In the genomic region with DNA sequence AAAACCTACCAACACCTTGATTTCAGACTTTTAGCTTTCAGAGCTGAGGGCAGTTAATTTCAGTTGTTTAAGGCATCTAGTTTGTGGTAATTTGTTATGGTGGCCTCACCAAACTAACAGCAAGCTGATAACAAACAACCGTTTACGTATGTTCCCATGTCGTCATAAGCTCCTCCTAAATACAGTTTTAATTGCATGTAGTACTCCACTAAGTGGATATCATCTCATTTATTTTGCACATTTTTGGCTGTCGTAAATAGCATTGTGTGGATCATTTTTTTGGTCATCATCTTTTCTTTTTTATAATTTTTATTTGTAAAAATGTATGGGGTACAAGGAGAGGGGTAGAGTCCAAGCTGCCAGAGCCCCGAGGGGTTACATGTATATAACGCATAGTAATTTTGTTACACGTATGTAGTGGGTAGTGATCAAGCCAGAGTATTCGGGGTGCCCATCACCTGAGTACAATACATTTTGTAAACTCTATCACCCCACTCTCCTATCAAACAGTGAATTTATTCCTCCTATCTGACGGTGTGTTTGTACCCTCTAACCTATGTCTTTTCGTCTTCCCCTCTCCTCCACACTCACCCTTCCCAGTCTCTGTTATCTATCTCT, we compare ENCODE assay signal across 40 cellular contexts.
"Had no signal": no experiment of that assay in that cellular context is flagged by ENCODE, and none has a peak within 500 bp of the region (broad histone marks: within the 10 kb centered on the region; RNA-seq: fewer than 3 reads in every experiment).

No MANE protein-coding gene starts in this region.

- H3K4me3 Mint-ChIP-seq: activated naive CD4-positive, alpha-beta T cell treated with anti-CD3 and anti-CD28 coated beads for 36 hours; activated naive CD4-positive, alpha-beta T cell treated with anti-CD3 and anti-CD28 coated beads, Interleukin-2, amount 10 ng/mL, durations not matched to agents 7 days and 5 days; activated naive CD4-positive, alpha-beta T cell treated with anti-CD3 and anti-CD28 coated beads, Interleukin-2, amount 50 U/mL, for 24 hours; activated naive CD8-positive, alpha-beta T cell; activated naive CD8-positive, alpha-beta T cell treated with anti-CD3 and anti-CD28 coated beads for 36 hours; activated naive CD8-positive, alpha-beta T cell treated with anti-CD3 and anti-CD28 coated beads, Interleukin-2, amount 10 ng/mL, durations not matched to agents 7 days and 5 days; activated naive CD8-positive, alpha-beta T cell treated with anti-CD3 and anti-CD28 coated beads, Interleukin-2, amount 50 U/mL, for 24 hours; activated T-cell treated with anti-CD3 and anti-CD28 coated beads, Interleukin-2, amount 50 U/mL, for 24 hours; activated T-cell treated with anti-CD3 and anti-CD28 coated beads, Interleukin-2, amount 50 U/mL, for 4 hours; activated T-cell treated with anti-CD3 and anti-CD28 coated beads, Interleukin-2, amount 50 U/mL, for 72 hours; activated T-helper 1 cell treated with anti-CD3 and anti-CD28 coated beads, Interleukin-12 subunit alpha, Interleukin-12 subunit beta, Interleukin-2, Interleukin-4 antibody, amounts not matched to agents 30 ng/mL and 10 ng/mL and 1 ng/mL, durations not matched to agents 14 hours and 24 hours and 36 hours; activated T-helper 17 cell treated with anti-CD3 and anti-CD28 coated beads, Interleukin-2, amount 50 U/mL, for 72 hours; brain; central memory CD8-positive, alpha-beta T cell had no signal

- H3K36me3 Mint-ChIP-seq: activated naive CD4-positive, alpha-beta T cell treated with anti-CD3 and anti-CD28 coated beads, Interleukin-2, amount 10 ng/mL, durations not matched to agents 7 days and 5 days; activated naive CD4-positive, alpha-beta T cell treated with anti-CD3 and anti-CD28 coated beads, Interleukin-2, amount 50 U/mL, for 24 hours; activated naive CD8-positive, alpha-beta T cell; activated naive CD8-positive, alpha-beta T cell treated with anti-CD3 and anti-CD28 coated beads for 36 hours; activated naive CD8-positive, alpha-beta T cell treated with anti-CD3 and anti-CD28 coated beads, Interleukin-2, amount 10 ng/mL, durations not matched to agents 7 days and 5 days; brain had no signal

- H3K27ac Mint-ChIP-seq: activated naive CD4-positive, alpha-beta T cell treated with anti-CD3 and anti-CD28 coated beads for 36 hours; activated naive CD4-positive, alpha-beta T cell treated with anti-CD3 and anti-CD28 coated beads, Interleukin-2, amount 10 ng/mL, durations not matched to agents 7 days and 5 days; activated naive CD4-positive, alpha-beta T cell treated with anti-CD3 and anti-CD28 coated beads, Interleukin-2, amount 50 U/mL, for 24 hours; activated naive CD4-positive, alpha-beta T cell treated with anti-CD3 and anti-CD28 coated beads, Interleukin-2, amount 50 U/mL, for 72 hours; activated naive CD8-positive, alpha-beta T cell; activated naive CD8-positive, alpha-beta T cell treated with anti-CD3 and anti-CD28 coated beads for 36 hours; activated naive CD8-positive, alpha-beta T cell treated with anti-CD3 and anti-CD28 coated beads, Interleukin-2, amount 10 ng/mL, durations not matched to agents 7 days and 5 days; activated naive CD8-positive, alpha-beta T cell treated with anti-CD3 and anti-CD28 coated beads, Interleukin-2, amount 50 U/mL, for 24 hours; activated T-cell treated with anti-CD3 and anti-CD28 coated beads, Interleukin-2, amount 50 U/mL, for 24 hours; activated T-cell treated with anti-CD3 and anti-CD28 coated beads, Interleukin-2, amount 50 U/mL, for 72 hours; activated T-helper 1 cell treated with anti-CD3 and anti-CD28 coated beads, Interleukin-12 subunit alpha, Interleukin-12 subunit beta, Interleukin-2, Interleukin-4 antibody, amounts not matched to agents 30 ng/mL and 10 ng/mL and 1 ng/mL, durations not matched to agents 14 hours and 24 hours and 36 hours; activated T-helper 17 cell treated with anti-CD3 and anti-CD28 coated beads, Interleukin-2, amount 50 U/mL, for 72 hours; activated T-helper 2 cell treated with anti-CD3 and anti-CD28 coated beads, Interferon-gamma antibody, Interleukin-2, Interleukin-4, amounts not matched to agents 10 μg/mL and 5 μg/mL and 100 μg/mL, durations not matched to agents 14 hours and 24 hours and 36 hours; brain had no signal

- H3K9me3 Mint-ChIP-seq: activated naive CD4-positive, alpha-beta T cell treated with anti-CD3 and anti-CD28 coated beads, Interleukin-2, amount 10 ng/mL, durations not matched to agents 7 days and 5 days; activated T-cell treated with anti-CD3 and anti-CD28 coated beads, Interleukin-2, amount 50 U/mL, for 24 hours; activated T-helper 1 cell treated with anti-CD3 and anti-CD28 coated beads, Interleukin-12 subunit alpha, Interleukin-12 subunit beta, Interleukin-2, Interleukin-4 antibody, amounts not matched to agents 30 ng/mL and 10 ng/mL and 1 ng/mL, durations not matched to agents 14 hours and 24 hours and 36 hours; activated T-helper 2 cell treated with anti-CD3 and anti-CD28 coated beads, Interferon-gamma antibody, Interleukin-2, Interleukin-4, amounts not matched to agents 10 μg/mL and 5 μg/mL and 100 μg/mL, durations not matched to agents 14 hours and 24 hours and 36 hours had no signal

- H3K4me1 ChIP-seq: adrenal gland, ascending aorta, body of pancreas, breast epithelium had no signal

- H3K27ac ChIP-seq: adrenal gland, ascending aorta, body of pancreas, brain microvascular endothelial cell, breast epithelium, cardiac muscle cell had no signal

- H3K27me3 ChIP-seq: adrenal gland, ascending aorta, body of pancreas, brain microvascular endothelial cell, breast epithelium, cardiac muscle cell had no signal

- DNase-seq: activated effector memory CD4-positive, alpha-beta T cell treated with anti-CD3 and anti-CD28 coated beads, Interleukin-2, amount 50 U/mL, for 16 hours; activated effector memory CD4-positive, alpha-beta T cell treated with Interleukin-2 at 50 U/mL for 16 hours; activated gamma-delta T cell; activated gamma-delta T cell treated with Interleukin-2 at 50 U/mL for 16 hours; activated naive CD4-positive, alpha-beta T cell; activated naive CD4-positive, alpha-beta T cell treated with anti-CD3 and anti-CD28 coated beads for 36 hours; activated naive CD4-positive, alpha-beta T cell treated with anti-CD3 and anti-CD28 coated beads, Interleukin-2, amount 10 ng/mL, durations not matched to agents 7 days and 5 days; activated naive CD4-positive, alpha-beta T cell treated with anti-CD3 and anti-CD28 coated beads, Interleukin-2, amount 50 U/mL, for 16 hours; activated naive CD4-positive, alpha-beta T cell treated with Interleukin-2 at 50 U/mL for 16 hours; activated naive CD8-positive, alpha-beta T cell treated with anti-CD3 and anti-CD28 coated beads for 36 hours; activated naive CD8-positive, alpha-beta T cell treated with anti-CD3 and anti-CD28 coated beads, Interleukin-2, amount 10 ng/mL, durations not matched to agents 7 days and 5 days; activated naive CD8-positive, alpha-beta T cell treated with anti-CD3 and anti-CD28 coated beads, Interleukin-2, amount 50 U/mL, for 24 hours; activated T-cell treated with anti-CD3 and anti-CD28 coated beads, Interleukin-2, amount 50 U/mL, for 1 hour; activated T-cell treated with anti-CD3 and anti-CD28 coated beads, Interleukin-2, amount 50 U/mL, for 24 hours; activated T-cell treated with anti-CD3 and anti-CD28 coated beads, Interleukin-2, amount 50 U/mL, for 4 hours; activated T-cell treated with anti-CD3 and anti-CD28 coated beads, Interleukin-2, amount 50 U/mL, for 48 hours; activated T-cell treated with anti-CD3 and anti-CD28 coated beads, Interleukin-2, amount 50 U/mL, for 72 hours; adrenal gland; amniotic stem cell; amygdala; anterior cingulate cortex; aorta; body of pancreas; brain microvascular endothelial cell; caudate nucleus; central memory CD4-positive, alpha-beta T cell; cerebellar nuclear complex had no signal

- H3K4me1 Mint-ChIP-seq: activated naive CD4-positive, alpha-beta T cell treated with anti-CD3 and anti-CD28 coated beads, Interleukin-2, amount 10 ng/mL, durations not matched to agents 7 days and 5 days; activated naive CD4-positive, alpha-beta T cell treated with anti-CD3 and anti-CD28 coated beads, Interleukin-2, amount 50 U/mL, for 24 hours; activated naive CD8-positive, alpha-beta T cell treated with anti-CD3 and anti-CD28 coated beads for 36 hours; activated naive CD8-positive, alpha-beta T cell treated with anti-CD3 and anti-CD28 coated beads, Interleukin-2, amount 10 ng/mL, durations not matched to agents 7 days and 5 days; activated naive CD8-positive, alpha-beta T cell treated with anti-CD3 and anti-CD28 coated beads, Interleukin-2, amount 50 U/mL, for 24 hours; activated T-helper 17 cell treated with anti-CD3 and anti-CD28 coated beads, Interleukin-2, amount 50 U/mL, for 72 hours; central memory CD8-positive, alpha-beta T cell had no signal

- FAIRE-seq: astrocyte, bronchial epithelial cell had no signal

- ATAC-seq: activated naive CD4-positive, alpha-beta T cell treated with anti-CD3 and anti-CD28 coated beads, Interleukin-2, amount 50 U/mL, for 72 hours; activated naive CD8-positive, alpha-beta T cell treated with anti-CD3 and anti-CD28 coated beads, Interleukin-2, amount 50 U/mL, for 24 hours; activated T-cell treated with anti-CD3 and anti-CD28 coated beads, Interleukin-2, amount 50 U/mL, for 4 hours; activated T-cell treated with anti-CD3 and anti-CD28 coated beads, Interleukin-2, amount 50 U/mL, for 72 hours; activated T-helper 17 cell treated with anti-CD3 and anti-CD28 coated beads, Interleukin-2, amount 50 U/mL, for 72 hours; body of pancreas had no signal

- H3K36me3 ChIP-seq: adrenal gland, ascending aorta, brain microvascular endothelial cell, breast epithelium, cardiac muscle cell had no signal

- H3K4me3 ChIP-seq: adrenal gland, ascending aorta, body of pancreas, breast epithelium, cardiac muscle cell had no signal

- H3K9me3 ChIP-seq: adrenal gland, ascending aorta, breast epithelium had no signal

- H3K27me3 Mint-ChIP-seq: activated naive CD8-positive, alpha-beta T cell treated with anti-CD3 and anti-CD28 coated beads, Interleukin-2, amount 10 ng/mL, durations not matched to agents 7 days and 5 days; central memory CD8-positive, alpha-beta T cell had no signal
